In genomic region chr12:93712204-93712603, GRCh38 we compare ENCODE assay signal across 29 cellular contexts. TPM values are rescaled to one million over a fixed set of nuclear protein-coding genes. Genes with fewer than 3 reads are reported as not detected.
DNase-seq lines count a peak whose midpoint lies in the region; ATAC-seq, FAIRE-seq and TF ChIP-seq lines count a peak whose summit lies in the region.
"Had no signal": no experiment of that assay in that cellular context is flagged by ENCODE, and none has a peak within 500 bp of the region (broad histone marks: within the 10 kb centered on the region; RNA-seq: fewer than 3 reads in every experiment).

No MANE protein-coding gene starts in this region.

- no peak overlapping the region; the same call in 1 of the 2 replicates for H3K27ac Mint-ChIP-seq in HFFc6
- H3K27ac Mint-ChIP-seq: activated naive CD8-positive, alpha-beta T cell treated with anti-CD3 and anti-CD28 coated beads for 36 hours; activated T-helper 17 cell treated with anti-CD3 and anti-CD28 coated beads, Interleukin-2, amount 50 U/mL, for 72 hours; CD14-positive monocyte; progenitor cell of endocrine pancreas; stimulated activated effector memory CD8-positive, alpha-beta T cell treated with anti-CD3 and anti-CD28 coated beads, Interleukin-12 subunit alpha, Interleukin-12 subunit beta, amount 100 ng/mL, for 72 hours; WTC11 had no signal

- H3K27me3 ChIP-seq in parathyroid adenoma (ENCODE audit: control insufficient read depth, insufficient read depth, low read length) = no peaks in the 10 kb centered on the region
- H3K27me3 ChIP-seq: foreskin keratinocyte, spleen had no signal

- peaks cover 32% of the 10 kb centered on the region for H3K9me3 Mint-ChIP-seq in HFFc6

- no peak overlapping the region for H3K9ac ChIP-seq in parathyroid adenoma

- CTCF ChIA-PET in A549 (lab: Yijun Ruan, JAX) (interaction anchor here (0.6 to 1.0 kb wide), 3 partner anchors 27 to 210 kb away, joined by 3 to 4 read pairs (median 3); no protein-coding TSS in a partner anchor), HEK293T (lab: Yijun Ruan, JAX) (interaction anchor here (2.2 kb wide), 1 partner anchor 390 kb away, joined by 5 read pairs; no protein-coding TSS in a partner anchor)

- peak overlapping the region; percentile 68 for H2AFZ ChIP-seq in parathyroid adenoma

- no peak overlapping the region for H3K4me3 ChIP-seq in A549
- no peak overlapping the region for H3K4me3 ChIP-seq in parathyroid adenoma (ENCODE audit: low read depth, low read length)
- H3K4me3 ChIP-seq: lung, spleen had no signal

- no peak for TF ChIP-seq EP300 in A549 (IDR thresholded peaks at IDR 0.05)

- peaks cover 40% of the 10 kb centered on the region for H3K4me1 Mint-ChIP-seq in HFFc6 (ENCODE audit: low read depth)
- H3K4me1 Mint-ChIP-seq: CD14-positive monocyte had no signal

- no peak overlapping the region for H3K4me3 Mint-ChIP-seq in HFFc6
- H3K4me3 Mint-ChIP-seq: activated naive CD8-positive, alpha-beta T cell treated with anti-CD3 and anti-CD28 coated beads for 36 hours; activated T-helper 17 cell treated with anti-CD3 and anti-CD28 coated beads, Interleukin-2, amount 50 U/mL, for 72 hours; CD14-positive monocyte; H9; stimulated activated effector memory CD8-positive, alpha-beta T cell treated with anti-CD3 and anti-CD28 coated beads, Interleukin-12 subunit alpha, Interleukin-12 subunit beta, amount 100 ng/mL, for 72 hours; WTC11 had no signal

- 63% methylated on average over 3 of the region's 3 CpGs for WGBS in A549 (ENCODE audit: missing lambda C conversion rate)

- POLR2A ChIA-PET in A549 (lab: Yijun Ruan, JAX) (no interaction called here), HEK293T (lab: Yijun Ruan, JAX) (no interaction called here)

- no peak overlapping the region for H3K27ac ChIP-seq in A549
- H3K27ac ChIP-seq in parathyroid adenoma = peak overlapping the region; percentile 86
- H3K27ac ChIP-seq: foreskin keratinocyte, HL-60, spleen had no signal

- no peak for FAIRE-seq in A549 (lab: Jason Lieb, UNC)
- FAIRE-seq: D721Med, islet of Langerhans had no signal

- H3K9me3 ChIP-seq in A549 (peaks cover 18% of the 10 kb centered on the region), parathyroid adenoma (ENCODE audit: control insufficient read depth, low read length) (no peaks in the 10 kb centered on the region)

- H3K4me1 ChIP-seq in A549 (peaks cover 27% of the 10 kb centered on the region; the same call in 2 of the 3 replicates), parathyroid adenoma (peaks cover 32% of the 10 kb centered on the region)
- H3K4me1 ChIP-seq: spleen had no signal

- no peaks in the 10 kb centered on the region for H3K36me3 ChIP-seq in parathyroid adenoma (ENCODE audit: control insufficient read depth, insufficient read depth, low read length)
- H3K36me3 ChIP-seq: spleen had no signal

- TF ChIP-seq POLR2A in A549 (IDR thresholded peaks at IDR 0.05; ENCODE audit: low read length) = no peak

- peaks cover 38% of the 10 kb centered on the region for H3K79me2 ChIP-seq in parathyroid adenoma

- H3K27me3 Mint-ChIP-seq in HFFc6 (ENCODE audit: insufficient read depth) = peaks cover 1% of the 10 kb centered on the region; the same call in 1 of the 2 replicates
- H3K27me3 Mint-ChIP-seq: activated naive CD8-positive, alpha-beta T cell treated with anti-CD3 and anti-CD28 coated beads for 36 hours; activated T-helper 17 cell treated with anti-CD3 and anti-CD28 coated beads, Interleukin-2, amount 50 U/mL, for 72 hours; progenitor cell of endocrine pancreas had no signal

- H3K4me2 ChIP-seq in A549 = no peak overlapping the region
- H3K4me2 ChIP-seq in parathyroid adenoma (ENCODE audit: low read length) = no peak overlapping the region

- TF ChIP-seq CTCF in A549 (IDR thresholded peaks at IDR 0.05) = no peak
- TF ChIP-seq CTCF in parathyroid adenoma (IDR thresholded peaks at IDR 0.05) = no peak
- TF ChIP-seq CTCF in HFFc6 (IDR thresholded peaks at IDR 0.05) = no peak

- no peak for ATAC-seq in A549
- no peak for ATAC-seq in HG03520 (IDR thresholded peaks at IDR 0.05; ENCODE audit: unreplicated experiment)
- no peak for ATAC-seq in GM21367 (IDR thresholded peaks at IDR 0.05; ENCODE audit: unreplicated experiment)
- ATAC-seq: activated T-helper 17 cell treated with anti-CD3 and anti-CD28 coated beads, Interleukin-2, amount 50 U/mL, for 72 hours; foreskin keratinocyte; stimulated activated effector memory CD8-positive, alpha-beta T cell treated with anti-CD3 and anti-CD28 coated beads, Interleukin-12 subunit alpha, Interleukin-12 subunit beta, amount 100 ng/mL, for 72 hours; WTC11 had no signal

- DNase-seq in A549 (ENCODE audit: low read depth in 1 of 2, low spot score in 1 of 2) = no peak
- no peak for DNase-seq in HEK293T (ENCODE audit: extremely low spot score)
- DNase-seq in fibroblast of gingiva (ENCODE audit: low read depth) = peak; percentile 78
- no peak for DNase-seq in HFFc6
- no peak for DNase-seq in inferior parietal cortex (ENCODE audit: extremely low spot score)
- DNase-seq: activated naive CD8-positive, alpha-beta T cell treated with anti-CD3 and anti-CD28 coated beads for 36 hours; foreskin keratinocyte; H9; hypothalamus; NCI-H1105; NCI-H2029 treated with DMSO at 0.1 percent for 48 hours; NCI-H446 treated with DMSO at 0.1 percent for 48 hours; SIG-M5; spleen; stimulated activated CD4-positive, alpha-beta T cell treated with anti-CD3 and anti-CD28 coated beads, Interleukin-2, amount 100 ng/mL, for 48 hours; substantia nigra; SW 1271 had no signal

- peaks cover 32% of the 10 kb centered on the region for H3K36me3 Mint-ChIP-seq in HFFc6 (ENCODE audit: low read depth)
- H3K36me3 Mint-ChIP-seq: stimulated activated effector memory CD8-positive, alpha-beta T cell treated with anti-CD3 and anti-CD28 coated beads, Interleukin-12 subunit alpha, Interleukin-12 subunit beta, amount 100 ng/mL, for 72 hours had no signal

- TF ChIP-seq RAD21 in A549 (conservative IDR thresholded peaks at IDR 0.05 in 1 of 2, IDR thresholded peaks at IDR 0.05 in 1 of 2) = no peak

TF ChIP-seq in A549, 52 proteins besides CTCF, POLR2A, EP300 and RAD21:
- TF ChIP-seq MAFK (IDR thresholded peaks at IDR 0.05; ENCODE audit: partially characterized antibody) (peak; percentile 55), HOXB5 (CRISPR knock-in tag; IDR thresholded peaks at IDR 0.05) (no peak)
TF ChIP-seq in A549: peak in this region for 1.

TF ChIP-seq in HEK293T, 16 proteins besides CTCF, POLR2A, EP300 and RAD21:
- TF ChIP-seq ZNF384 (IDR thresholded peaks at IDR 0.05) (no peak), ELF4 (IDR thresholded peaks at IDR 0.05) (no peak)
- TF ChIP-seq, protein P1, sequence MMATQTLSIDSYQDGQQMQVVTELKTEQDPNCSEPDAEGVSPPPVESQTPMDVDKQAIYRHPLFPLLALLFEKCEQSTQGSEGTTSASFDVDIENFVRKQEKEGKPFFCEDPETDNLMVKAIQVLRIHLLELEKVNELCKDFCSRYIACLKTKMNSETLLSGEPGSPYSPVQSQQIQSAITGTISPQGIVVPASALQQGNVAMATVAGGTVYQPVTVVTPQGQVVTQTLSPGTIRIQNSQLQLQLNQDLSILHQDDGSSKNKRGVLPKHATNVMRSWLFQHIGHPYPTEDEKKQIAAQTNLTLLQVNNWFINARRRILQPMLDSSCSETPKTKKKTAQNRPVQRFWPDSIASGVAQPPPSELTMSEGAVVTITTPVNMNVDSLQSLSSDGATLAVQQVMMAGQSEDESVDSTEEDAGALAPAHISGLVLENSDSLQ (IDR thresholded peaks at IDR 0.05) = 0 out of 2 replicates have a peak, but pooled peaks have one; percentile 6

RNA-seq across cellular contexts. Expression of gene CRADD, which starts 35.0 kb away (rescaled TPM):
- polyA plus RNA-seq in A549 (2011; rRNA removed) (21.8 and 23.0 TPM in 2 replicates), A549 (2017; fragmentation: RNase III; extraction: RNeasy Plus Mini Kit Qiagen cat#74134 plus additional on column Dnase treatment) (12.8 to 14.3 TPM (median 13.2 TPM) in 3 replicates)
- polyA plus RNA-seq in A549 (2012; cell fraction: cytosol; rRNA removed) = 13.6 and 15.8 TPM in 2 replicates
- polyA plus RNA-seq in A549 (2012; cell fraction: nucleus; rRNA removed) = 9.5 and 10.0 TPM in 2 replicates
- polyA minus RNA-seq in A549 (2011; rRNA and poly(A)+ RNA removed) = 12.4 and 12.5 TPM in 2 replicates
- total RNA-seq in HFFc6 (2021; fragmentation: NEBNext Ultra II Directional; extraction: Animal tissue kit (Norgen Biotek cat#: 25700)) = 10 to 100 TPM; 15.3 to 20.1 (median 17.9) TPM
